ENCODE assay signal across 11 cellular contexts in genomic region chr17:81961087-81961514, GRCh38. TPM values are rescaled to one million over a fixed set of nuclear protein-coding genes. Genes with fewer than 3 reads are reported as not detected.
DNase-seq lines count a peak whose midpoint lies in the region; ATAC-seq, FAIRE-seq and TF ChIP-seq lines count a peak whose summit lies in the region.
"Had no signal": no experiment of that assay in that cellular context is flagged by ENCODE, and none has a peak within 500 bp of the region (broad histone marks: within the 10 kb centered on the region; RNA-seq: fewer than 3 reads in every experiment).

Gene NOTUM, minus strand, starts transcription at chr17:81961187. Its CDS starts 278 bp downstream, at chr17:81960909.

- intact Hi-C loops in endothelial cell of umbilical vein (cut with micrococcal nuclease): no loop called here

- no peak for FAIRE-seq in endothelial cell of umbilical vein (lab: Jason Lieb, UNC)

- H3K27ac ChIP-seq in endothelial cell of umbilical vein (ENCODE audit: insufficient read depth, low read depth, low read length): no peak within 1 kb of the TSS
- no peak within 1 kb of the TSS for H3K27ac ChIP-seq in substantia nigra (ENCODE audit: low read depth, low read length, poor library complexity, severe bottlenecking)
- H3K27ac ChIP-seq: epithelial cell of prostate had no signal

- BruUV-seq in endothelial cell of umbilical vein (replicated peaks; lab: Mats Ljungman, UMichigan): no TSS peak

- no peak for ATAC-seq in HG03025 (IDR thresholded peaks at IDR 0.05; ENCODE audit: low FRiP score, unreplicated experiment)

- no peaks in the 10 kb centered on the region for H3K9me3 ChIP-seq in endothelial cell of umbilical vein (replicated peaks; ENCODE audit: control insufficient read depth, insufficient read depth, low read length)

- dilution Hi-C loops in endothelial cell of umbilical vein (cut with MboI; ENCODE audit: extremely low pct_ligation_motif_present, low sequenced_read_pairs): no loop called here

- no peaks in the 10 kb centered on the region for H4K20me1 ChIP-seq in endothelial cell of umbilical vein (replicated peaks; ENCODE audit: control insufficient read depth, extremely low read depth, insufficient read depth, low read length)

- H3K4me3 ChIP-seq in endothelial cell of umbilical vein (replicated peaks in 1 of 3; ENCODE audit: insufficient read depth in 1 of 3, low read depth in 1 of 3, low read length in 3 of 3) (no peak within 1 kb of the TSS), skeletal muscle cell (ENCODE audit: low read depth, low read length) (peak within 1 kb of the TSS; percentile 27)

- no peak within 1 kb of the TSS for H3K9ac ChIP-seq in endothelial cell of umbilical vein (replicated peaks; ENCODE audit: extremely low read depth, insufficient read depth, low read length)

- H3K4me2 ChIP-seq in endothelial cell of umbilical vein (ENCODE audit: insufficient read depth, low read length): no peak within 1 kb of the TSS

- CTCF ChIA-PET in endothelial cell of umbilical vein (lab: Charles Lee): interaction anchor here (2.1 to 2.6 kb wide), 4 partner anchors 15 to 69 kb away, joined by 18 to 345 read pairs (median 28); partner anchors contain the start of genes ASPSCR1, CENPX, LRRC45 and MAFG

- peak; percentile 10 to 28 for TF ChIP-seq CTCF in endothelial cell of umbilical vein (IDR thresholded peaks at IDR 0.05; ENCODE audit: extremely low read depth in 1 of 2, insufficient read depth in 1 of 2, low read depth in 1 of 2, low read length in 2 of 2)

- no peaks in the 10 kb centered on the region for H3K9me1 ChIP-seq in endothelial cell of umbilical vein (replicated peaks; ENCODE audit: control insufficient read depth, extremely low read depth, insufficient read depth, low read length)

- no peaks in the 10 kb centered on the region for H3K36me3 ChIP-seq in endothelial cell of umbilical vein (ENCODE audit: control insufficient read depth in 2 of 2, extremely low read depth in 1 of 2, insufficient read depth in 2 of 2, low read length in 2 of 2)

- H3K79me2 ChIP-seq in endothelial cell of umbilical vein (ENCODE audit: control insufficient read depth, insufficient read depth, low read length): no peaks in the 10 kb centered on the region

- DNase-seq in DMS53 (lab: John Stamatoyannopoulos, UW): peak; percentile 75
- DNase-seq in DMS53 treated with DMSO at 0.1 percent for 48 hours (lab: John Stamatoyannopoulos, UW; ENCODE audit: unreplicated experiment): no peak
- peak; percentile 42 for DNase-seq in NCI-H2196 treated with DMSO at 0.1 percent for 48 hours (lab: John Stamatoyannopoulos, UW; ENCODE audit: unreplicated experiment)
- DNase-seq in endothelial cell of umbilical vein (ENCODE audit: low read depth, low spot score): no peak
- DNase-seq in skeletal muscle cell (ENCODE audit: low read depth): no peak
- no peak for DNase-seq in substantia nigra (lab: John Stamatoyannopoulos, UW)
- no peak for DNase-seq in activated CD4-positive, alpha-beta T cell treated with anti-CD3 and anti-CD28 coated beads, Interleukin-2, amount 50 U/mL, for 48 hours
- DNase-seq: C1 segment of cervical spinal cord, NCI-H2081 treated with DMSO at 0.1 percent for 48 hours had no signal

- peaks cover 36 to 50% of the 10 kb centered on the region in 2 experiments for H3K27me3 ChIP-seq in endothelial cell of umbilical vein (ENCODE audit: control insufficient read depth in 2 of 2, insufficient read depth in 2 of 2, low read length in 2 of 2)

- POLR2A ChIA-PET in endothelial cell of umbilical vein (lab: Charles Lee): no interaction called here

- H2AFZ ChIP-seq in endothelial cell of umbilical vein (ENCODE audit: low read depth, low read length): no peak within 1 kb of the TSS

- TF ChIP-seq POLR2A in endothelial cell of umbilical vein (IDR thresholded peaks at IDR 0.05; ENCODE audit: low read depth, low read length): no peak

- no peaks in the 10 kb centered on the region for H3K4me1 ChIP-seq in endothelial cell of umbilical vein (ENCODE audit: control insufficient read depth, extremely low read depth, insufficient read depth, low read length)

TF ChIP-seq in endothelial cell of umbilical vein, 7 proteins besides CTCF, POLR2A, EP300 and RAD21:
- no peak for TF ChIP-seq MYC (IDR thresholded peaks at IDR 0.05; ENCODE audit: low read depth, low read length)
- TF ChIP-seq EZH2 (IDR thresholded peaks at IDR 0.05; ENCODE audit: borderline replicate concordance, low read depth, low read length, severe bottlenecking): peak; percentile 19
- TF ChIP-seq GATA2 (IDR thresholded peaks at IDR 0.05; ENCODE audit: insufficient read depth, insufficient read length, low read depth, low read length): no peak

RNA-seq across cellular contexts. Expression of gene NOTUM, which starts in this region (rescaled TPM):
- not detected in 2 replicates for total RNA-seq in endothelial cell of umbilical vein
- polyA plus RNA-seq in endothelial cell of umbilical vein: not detected in 2 replicates
- polyA plus RNA-seq in endothelial cell of umbilical vein (2011; cell fraction: cytosol; rRNA removed): not detected in 2 replicates
- polyA plus RNA-seq in endothelial cell of umbilical vein (2011; cell fraction: nucleus; rRNA removed): not detected in 2 replicates
- not detected in 2 replicates for polyA plus RNA-seq in endothelial cell of umbilical vein (2012)
- polyA minus RNA-seq in endothelial cell of umbilical vein: 0.06 and 0.24 TPM in 2 replicates
- 2.2 TPM for polyA minus RNA-seq in endothelial cell of umbilical vein (2011; cell fraction: cytosol; rRNA and poly(A)+ RNA removed)
- polyA minus RNA-seq in endothelial cell of umbilical vein (2011; cell fraction: nucleus; rRNA and poly(A)+ RNA removed): not detected in 2 replicates

Comparison
In these comparisons a context has a peak if more than half of its experiments do, and no peak if none do; other contexts are left out.
1. DNase-seq: peak in DMS53 (single experiment) and NCI-H2196 treated with DMSO at 0.1 percent for 48 hours (single experiment); none in DMS53 treated with DMSO at 0.1 percent for 48 hours (single experiment), endothelial cell of umbilical vein (single experiment), skeletal muscle cell (single experiment), substantia nigra (0 of 49) and activated CD4-positive, alpha-beta T cell treated with anti-CD3 and anti-CD28 coated beads, Interleukin-2, amount 50 U/mL, for 48 hours (0 of 2).